Comparison of ENCODE assay signal across 1 cellular context in genomic region chr11:110165039-110165438, GRCh38.
TF ChIP-seq lines count a peak whose summit lies in the region.

No MANE protein-coding gene starts in this region.

TF ChIP-seq in endothelial cell of umbilical vein, 7 proteins besides CTCF, POLR2A, EP300 and RAD21:
- TF ChIP-seq EZH2 (IDR thresholded peaks at IDR 0.05; ENCODE audit: borderline replicate concordance, low read depth, low read length, severe bottlenecking) (no peak), MAX (IDR thresholded peaks at IDR 0.05; ENCODE audit: insufficient read depth, insufficient read length) (no peak), MYC (IDR thresholded peaks at IDR 0.05; ENCODE audit: low read depth, low read length) (no peak), JUN (IDR thresholded peaks at IDR 0.05; ENCODE audit: borderline replicate concordance, insufficient read depth, insufficient read length, low read depth) (no peak), FOS (IDR thresholded peaks at IDR 0.05; ENCODE audit: borderline replicate concordance, insufficient read depth, low read length) (no peak), POLR2AphosphoS5 (IDR thresholded peaks at IDR 0.05; ENCODE audit: insufficient read depth, low read depth, low read length) (no peak), GATA2 (IDR thresholded peaks at IDR 0.05; ENCODE audit: insufficient read depth, insufficient read length, low read depth, low read length) (no peak)
TF ChIP-seq in endothelial cell of umbilical vein: peak in this region for 0.
